18 cellular contexts compared by ENCODE assay signal in genomic region chr3:169604118-169604517, GRCh38. TPM values are rescaled to one million over a fixed set of nuclear protein-coding genes. Genes with fewer than 3 reads are reported as not detected.
DNase-seq lines count a peak whose midpoint lies in the region; ATAC-seq and TF ChIP-seq lines count a peak whose summit lies in the region.
"Had no signal": no experiment of that assay in that cellular context is flagged by ENCODE, and none has a peak within 500 bp of the region (broad histone marks: within the 10 kb centered on the region; RNA-seq: fewer than 3 reads in every experiment).

No MANE protein-coding gene starts in this region.

- no peak for ATAC-seq in activated CD8-positive, alpha-beta memory T cell treated with anti-CD3 and anti-CD28 coated beads, Interleukin-2, amount 10 ng/mL, durations not matched to agents 7 days and 5 days
- ATAC-seq in CD8-positive, alpha-beta T cell, result no peak
- no peak for ATAC-seq in HG02981 (IDR thresholded peaks at IDR 0.05; ENCODE audit: unreplicated experiment)

- POLR2A ChIA-PET in CD8-positive, alpha-beta T cell (lab: Charles Lee), result no interaction called here

- H3K36me3 Mint-ChIP-seq in H9 (ENCODE audit: insufficient read depth in 1 of 3, low read depth in 3 of 3) (no peaks in the 10 kb centered on the region), progenitor cell of endocrine pancreas (ENCODE audit: insufficient read depth) (peaks cover 16% of the 10 kb centered on the region)
- H3K36me3 Mint-ChIP-seq in activated CD8-positive, alpha-beta memory T cell treated with anti-CD3 and anti-CD28 coated beads, Interleukin-2, amount 10 ng/mL, durations not matched to agents 7 days and 5 days, result no peaks in the 10 kb centered on the region
- H3K36me3 Mint-ChIP-seq in CD8-positive, alpha-beta T cell, result no peaks in the 10 kb centered on the region

- no peak overlapping the region for H2BK120ac ChIP-seq in H9 (ENCODE audit: low read depth, low read length, poor library complexity, severe bottlenecking)

- H3K9me3 Mint-ChIP-seq in H9 (no peaks in the 10 kb centered on the region), progenitor cell of endocrine pancreas (ENCODE audit: low read depth) (no peaks in the 10 kb centered on the region)
- H3K9me3 Mint-ChIP-seq in activated CD8-positive, alpha-beta memory T cell treated with anti-CD3 and anti-CD28 coated beads, Interleukin-2, amount 10 ng/mL, durations not matched to agents 7 days and 5 days (ENCODE audit: low read depth), result no peaks in the 10 kb centered on the region
- H3K9me3 Mint-ChIP-seq in CD8-positive, alpha-beta T cell, result no peaks in the 10 kb centered on the region
- H3K9me3 Mint-ChIP-seq: CD4-positive, alpha-beta T cell; IgD-negative memory B cell; T-helper 1 cell treated with Interleukin-12 subunit alpha and Interleukin-12 subunit beta and Interleukin-4 antibody, amounts not matched to agents 30 μg/mL and 1 μg/mL, for 36 hours had no signal

- no peak overlapping the region for H3K23ac ChIP-seq in H9 (ENCODE audit: insufficient read length, low read depth, low read length)

- H3K27me3 ChIP-seq in H9 (ENCODE audit: insufficient read depth, low read length), result no peaks in the 10 kb centered on the region
- H3K27me3 ChIP-seq in CD8-positive, alpha-beta T cell (ENCODE audit: insufficient read depth, low read length), result no peaks in the 10 kb centered on the region

- no peaks in the 10 kb centered on the region for H3K23me2 ChIP-seq in H9 (ENCODE audit: insufficient read length, low read depth, low read length, poor library complexity, severe bottlenecking)

- H3K27me3 Mint-ChIP-seq in H9 (ENCODE audit: low read depth) (no peaks in the 10 kb centered on the region; the same call in 1 of the 2 replicates), progenitor cell of endocrine pancreas (no peaks in the 10 kb centered on the region)
- H3K27me3 Mint-ChIP-seq in activated CD8-positive, alpha-beta memory T cell treated with anti-CD3 and anti-CD28 coated beads, Interleukin-2, amount 10 ng/mL, durations not matched to agents 7 days and 5 days, result peaks cover 8% of the 10 kb centered on the region
- peaks cover 2% of the 10 kb centered on the region for H3K27me3 Mint-ChIP-seq in CD8-positive, alpha-beta T cell (ENCODE audit: low read depth)

- no peak overlapping the region for H4K8ac ChIP-seq in H9 (replicated peaks; ENCODE audit: insufficient read length, low read depth, low read length)

- H3K18ac ChIP-seq in H9 (ENCODE audit: insufficient read length, low read depth, low read length), result no peak overlapping the region

- H3K27ac Mint-ChIP-seq in H9 (no peak overlapping the region), progenitor cell of endocrine pancreas (peak overlapping the region; percentile 27)
- no peak overlapping the region for H3K27ac Mint-ChIP-seq in activated CD8-positive, alpha-beta memory T cell treated with anti-CD3 and anti-CD28 coated beads, Interleukin-2, amount 10 ng/mL, durations not matched to agents 7 days and 5 days
- H3K27ac Mint-ChIP-seq in CD8-positive, alpha-beta T cell, result no peak overlapping the region
- H3K27ac Mint-ChIP-seq: CD4-positive, alpha-beta T cell; IgD-negative memory B cell; T-helper 1 cell treated with Interleukin-12 subunit alpha and Interleukin-12 subunit beta and Interleukin-4 antibody, amounts not matched to agents 30 μg/mL and 1 μg/mL, for 36 hours had no signal

- H3T11ph ChIP-seq in H9 (ENCODE audit: low read length), result no peak overlapping the region

- intact Hi-C loops in CD8-positive, alpha-beta T cell (cut with DNase I, micrococcal nuclease), result no loop called here

- no peak overlapping the region for H3K4ac ChIP-seq in H9 (ENCODE audit: low read depth, low read length)

- no peak overlapping the region for H2BK5ac ChIP-seq in H9 (ENCODE audit: insufficient read length, low read length)

- H2AFZ ChIP-seq in H9 (ENCODE audit: low read length), result no peak overlapping the region

- no CpG with 5 or more reads among the region's 2 CpGs for WGBS in H9 (ENCODE audit: extremely low coverage, insufficient read length, low lambda C conversion rate)

- H3K4me1 ChIP-seq in H9 (ENCODE audit: insufficient read depth, low read length), result no peaks in the 10 kb centered on the region
- no peaks in the 10 kb centered on the region for H3K4me1 ChIP-seq in CD8-positive, alpha-beta T cell (ENCODE audit: insufficient read depth, low read length)

- no peaks in the 10 kb centered on the region for H3K36me3 ChIP-seq in CD8-positive, alpha-beta T cell (ENCODE audit: insufficient read depth, low read length)

- H3K27ac ChIP-seq in H9 (ENCODE audit: insufficient read length, low read depth, low read length), result no peak overlapping the region
- no peak overlapping the region for H3K27ac ChIP-seq in CD8-positive, alpha-beta T cell (ENCODE audit: low read depth, low read length)

- peak overlapping the region in 1 of 2 experiments; percentile 34; a peak in 1 of 5 replicates for H3K4me3 Mint-ChIP-seq in H9
- H3K4me3 Mint-ChIP-seq in progenitor cell of endocrine pancreas (ENCODE audit: low read depth), result no peak overlapping the region
- no peak overlapping the region for H3K4me3 Mint-ChIP-seq in activated CD8-positive, alpha-beta memory T cell treated with anti-CD3 and anti-CD28 coated beads, Interleukin-2, amount 10 ng/mL, durations not matched to agents 7 days and 5 days
- H3K4me3 Mint-ChIP-seq in CD8-positive, alpha-beta T cell, result no peak overlapping the region
- H3K4me3 Mint-ChIP-seq: CD4-positive, alpha-beta T cell; T-helper 1 cell treated with Interleukin-12 subunit alpha and Interleukin-12 subunit beta and Interleukin-4 antibody, amounts not matched to agents 30 μg/mL and 1 μg/mL, for 36 hours had no signal

- no peak overlapping the region for H3K56ac ChIP-seq in H9 (ENCODE audit: insufficient read length, low read depth, low read length)

- CTCF ChIA-PET in activated CD8-positive, alpha-beta memory T cell treated with anti-CD3 and anti-CD28 coated beads, Interleukin-2, amount 10 ng/mL, durations not matched to agents 7 days and 5 days (lab: Charles Lee), result no interaction called here
- CTCF ChIA-PET in CD8-positive, alpha-beta T cell (lab: Charles Lee), result no interaction called here

- H2AK5ac ChIP-seq in H9 (ENCODE audit: insufficient read length, low read length), result no peak overlapping the region

- H3K9ac ChIP-seq in H9 (ENCODE audit: extremely low read depth, insufficient read length, low read length), result no peak overlapping the region

- no peak overlapping the region for H2BK12ac ChIP-seq in H9 (ENCODE audit: insufficient read length, low read depth, low read length)

- no peaks in the 10 kb centered on the region for H3K79me1 ChIP-seq in H9 (ENCODE audit: insufficient read depth, low read depth, low read length, poor library complexity, severe bottlenecking)

- H3K9me3 ChIP-seq in H9 (ENCODE audit: control insufficient read depth, low read depth, low read length), result no peaks in the 10 kb centered on the region
- no peaks in the 10 kb centered on the region for H3K9me3 ChIP-seq in CD8-positive, alpha-beta T cell (ENCODE audit: low read length)

- no peaks in the 10 kb centered on the region for H4K20me1 ChIP-seq in H9 (ENCODE audit: control insufficient read depth, insufficient read depth, insufficient read length)

- H4K91ac ChIP-seq in H9 (ENCODE audit: insufficient read length, low read depth, low read length), result no peak overlapping the region

- H3K4me1 Mint-ChIP-seq in H9, result peaks cover 5 to 7% of the 10 kb centered on the region in 2 experiments
- peaks cover 8% of the 10 kb centered on the region for H3K4me1 Mint-ChIP-seq in progenitor cell of endocrine pancreas (ENCODE audit: low read depth)
- no peaks in the 10 kb centered on the region for H3K4me1 Mint-ChIP-seq in activated CD8-positive, alpha-beta memory T cell treated with anti-CD3 and anti-CD28 coated beads, Interleukin-2, amount 10 ng/mL, durations not matched to agents 7 days and 5 days
- H3K4me1 Mint-ChIP-seq in CD8-positive, alpha-beta T cell (ENCODE audit: low read depth), result no peaks in the 10 kb centered on the region

- DNase-seq in H9 (no peak), NCI-H69 (lab: John Stamatoyannopoulos, UW) (peak; percentile 82), fibroblast of pulmonary artery (ENCODE audit: low read depth) (peak; percentile 24), progenitor cell of endocrine pancreas (ENCODE audit: low spot score, unreplicated experiment) (no peak)
- no peak for DNase-seq in activated CD8-positive, alpha-beta memory T cell treated with anti-CD3 and anti-CD28 coated beads, Interleukin-2, amount 10 ng/mL, durations not matched to agents 7 days and 5 days
- no peak for DNase-seq in CD8-positive, alpha-beta T cell
- DNase-seq: ACHN; AML-193; CD4-positive, alpha-beta T cell; MM.1S; NCI-H187 treated with DMSO at 0.1 percent for 48 hours; NCI-H2171 treated with DMSO at 0.1 percent for 48 hours; NCI-H446 treated with DMSO at 0.1 percent for 48 hours; NCI-H748 treated with DMSO at 0.1 percent for 48 hours; SIG-M5 had no signal

- no peak overlapping the region for H3K14ac ChIP-seq in H9 (ENCODE audit: insufficient read depth, low read length)

- no peak overlapping the region for H3K4me3 ChIP-seq in fibroblast of pulmonary artery (replicated peaks; ENCODE audit: low read depth, low read length)
- H3K4me3 ChIP-seq in CD8-positive, alpha-beta T cell (ENCODE audit: low read depth, low read length), result no peak overlapping the region

- H4K5ac ChIP-seq in H9 (ENCODE audit: insufficient read length, low read depth, low read length), result no peak overlapping the region

- H2BK15ac ChIP-seq in H9 (ENCODE audit: low read depth, low read length), result no peak overlapping the region

- H2BK20ac ChIP-seq in H9 (ENCODE audit: low read depth, low read length, poor library complexity, severe bottlenecking), result no peak overlapping the region

- TF ChIP-seq CTCF in H9 (conservative IDR thresholded peaks at IDR 0.05) (no peak), fibroblast of pulmonary artery (IDR thresholded peaks at IDR 0.05; ENCODE audit: low read length, missing control alignments) (no peak), progenitor cell of endocrine pancreas (IDR thresholded peaks at IDR 0.05; ENCODE audit: unreplicated experiment) (no peak)
- TF ChIP-seq CTCF in CD8-positive, alpha-beta T cell (IDR thresholded peaks at IDR 0.05), result no peak

- H3K79me2 ChIP-seq in H9 (ENCODE audit: insufficient read depth, low read length), result no peaks in the 10 kb centered on the region

- peak overlapping the region; percentile 46 for H3K4me2 ChIP-seq in H9 (ENCODE audit: insufficient read depth, insufficient read length, low read length)

RNA-seq across cellular contexts. Expression of gene MECOM, which starts 59.4 kb away (rescaled TPM):
- 0.15 and 0.35 TPM in 2 replicates for total RNA-seq in H9 (2021)
- total RNA-seq in progenitor cell of endocrine pancreas, result 186 and 195 TPM in 2 replicates
- total RNA-seq in activated CD8-positive, alpha-beta memory T cell treated with anti-CD3 and anti-CD28 coated beads, Interleukin-2, amount 10 ng/mL, durations not matched to agents 7 days and 5 days, result not detected
- total RNA-seq in CD8-positive, alpha-beta T cell, result not detected
- total RNA-seq: CD4-positive, alpha-beta T cell had no signal

Comparison
In these comparisons a context has a peak if more than half of its experiments do, and no peak if none do; other contexts are left out.
1. DNase-seq: peak in NCI-H69 (single experiment) and fibroblast of pulmonary artery (single experiment); none in H9 (single experiment), progenitor cell of endocrine pancreas (single experiment), activated CD8-positive, alpha-beta memory T cell treated with anti-CD3 and anti-CD28 coated beads, Interleukin-2, amount 10 ng/mL, durations not matched to agents 7 days and 5 days (single experiment) and CD8-positive, alpha-beta T cell (0 of 7).
2. RNA of gene MECOM, which starts 59.4 kb away (total RNA-seq): 186 to 195 TPM in progenitor cell of endocrine pancreas; 0.15 to 0.35 TPM in H9, not detected in activated CD8-positive, alpha-beta memory T cell treated with anti-CD3 and anti-CD28 coated beads, Interleukin-2, amount 10 ng/mL, durations not matched to agents 7 days and 5 days and not detected in CD8-positive, alpha-beta T cell; every median in the first group is over 100 times any median in the second.